13 cellular contexts compared by ENCODE assay signal in genomic region chr2:222504714-222505113, GRCh38.
DNase-seq lines count a peak whose midpoint lies in the region; ATAC-seq, FAIRE-seq and TF ChIP-seq lines count a peak whose summit lies in the region.
"Had no signal": no experiment of that assay in that cellular context is flagged by ENCODE, and none has a peak within 500 bp of the region (broad histone marks: within the 10 kb centered on the region; RNA-seq: fewer than 3 reads in every experiment).

No MANE protein-coding gene starts in this region.

- POLR2A ChIA-PET in GM12878 (lab: Charles Lee), result interaction anchor here (0.7 kb wide), 1 partner anchor 73 kb away, joined by 3 read pairs; no protein-coding TSS in a partner anchor

- in situ Hi-C loops in GM12878 (cut with MboI), result no loop called here
- in situ Hi-C loops in HAP-1 (cut with MboI; ENCODE audit: low sequenced_read_pairs), result no loop called here

- H3K27ac Mint-ChIP-seq in glutamatergic neuron (ENCODE audit: unreplicated experiment), result no peak overlapping the region
- H3K27ac Mint-ChIP-seq: H9 had no signal

- H3K36me3 ChIP-seq in GM12878 (ENCODE audit: control insufficient read depth in 2 of 2, insufficient read depth in 2 of 2, low read length in 1 of 2) (peaks cover 1 to 2% of the 10 kb centered on the region in 2 experiments; a peak in 2 of 4 replicates), HAP-1 (replicated peaks) (no peaks in the 10 kb centered on the region)
- H3K36me3 ChIP-seq: left ventricle myocardium inferior, prostate gland had no signal

- CTCF ChIA-PET in GM12878 (lab: Yijun Ruan, JAX), result interaction anchor here (0.8 to 2.7 kb wide), 7 partner anchors 11 to 187 kb away, joined by 3 to 10 read pairs (median 4); no protein-coding TSS in a partner anchor

- no peak overlapping the region for H3K9ac ChIP-seq in GM12878 (ENCODE audit: control insufficient read depth, insufficient read depth, low read length)

- SMC1A ChIA-PET in GM12878 (lab: Charles Lee; ENCODE audit: uncharacterized antibody, unreplicated experiment), result interaction anchor here (0.9 to 2.0 kb wide), 8 partner anchors 19 to 187 kb away, joined by 3 to 8 read pairs (median 4); partner anchors contain the start of gene SGPP2

- no peak overlapping the region for H3K4me3 Mint-ChIP-seq in glutamatergic neuron (ENCODE audit: unreplicated experiment)
- H3K4me3 Mint-ChIP-seq: H9 had no signal

- H3K9me3 Mint-ChIP-seq in glutamatergic neuron (ENCODE audit: unreplicated experiment), result no peaks in the 10 kb centered on the region
- H3K9me3 Mint-ChIP-seq: H9 had no signal

- H4K20me1 ChIP-seq in GM12878 (ENCODE audit: control insufficient read depth, insufficient read depth), result no peaks in the 10 kb centered on the region

- H2AFZ ChIP-seq in GM12878 (ENCODE audit: control insufficient read depth, low read depth, low read length), result peak overlapping the region; percentile 34

- no peaks in the 10 kb centered on the region for H3K27me3 Mint-ChIP-seq in glutamatergic neuron (ENCODE audit: unreplicated experiment)

- H3K79me2 ChIP-seq in GM12878 (ENCODE audit: control insufficient read depth, insufficient read depth, low read length), result no peaks in the 10 kb centered on the region; the same call in 1 of the 2 replicates

- no peaks in the 10 kb centered on the region for H3K36me3 Mint-ChIP-seq in glutamatergic neuron (ENCODE audit: unreplicated experiment)

- H3K4me2 ChIP-seq in GM12878 (ENCODE audit: control insufficient read depth, insufficient read depth), result peak overlapping the region; percentile 0

- no peaks in the 10 kb centered on the region for H3K4me1 Mint-ChIP-seq in glutamatergic neuron (ENCODE audit: low read depth, unreplicated experiment)
- H3K4me1 Mint-ChIP-seq: H9 had no signal

- TSS peak; percentile 11 for BruUV-seq in GM12878 (replicated peaks; lab: Mats Ljungman, UMichigan)

- DNase-seq in GM12878 (ENCODE audit: low read depth, low spot score), result peak; percentile 36
- DNase-seq in glutamatergic neuron, result no peak
- DNase-seq in NCI-H345 treated with DMSO at 0.1 percent for 48 hours (lab: John Stamatoyannopoulos, UW; ENCODE audit: unreplicated experiment), result no peak
- DNase-seq in HAP-1 (ENCODE audit: low spot score in 2 of 2), result no peak
- DNase-seq in ureter (ENCODE audit: low spot score), result no peak
- DNase-seq: esophagus squamous epithelium, H9, left ventricle myocardium inferior, NCI-H2029 had no signal

- WGBS in GM12878 (ENCODE audit: insufficient coverage, insufficient replicate concordance, low lambda C conversion rate, missing lambda C conversion rate), result 25% methylated on average over 2 of the region's 2 CpGs

- TF ChIP-seq EP300 in GM12878 (IDR thresholded peaks at IDR 0.05; ENCODE audit: borderline replicate concordance in 1 of 2, control insufficient read depth in 1 of 2, low read depth in 2 of 2, low read length in 2 of 2), result no peak

- intact Hi-C loops in GM12878 (cut with micrococcal nuclease; ENCODE audit: unreplicated experiment), result no loop called here

- no peaks in the 10 kb centered on the region for H3K27me3 ChIP-seq in GM12878 (replicated peaks in 1 of 2; ENCODE audit: control insufficient read depth in 2 of 2, insufficient read depth in 2 of 2, low read length in 1 of 2)
- H3K27me3 ChIP-seq in HAP-1 (ENCODE audit: low read depth), result 0 out of 2 replicates have a peak, but pooled peaks cover 4% of the 10 kb centered on the region
- H3K27me3 ChIP-seq: esophagus squamous epithelium had no signal

- H3K9me3 ChIP-seq in GM12878 (replicated peaks; ENCODE audit: control insufficient read depth, insufficient read depth, low read length) (no peaks in the 10 kb centered on the region), HAP-1 (no peaks in the 10 kb centered on the region)
- H3K9me3 ChIP-seq: esophagus squamous epithelium, left ventricle myocardium inferior, prostate gland had no signal

- H3K27ac ChIP-seq in GM12878 (ENCODE audit: control insufficient read depth, insufficient read depth), result no peak overlapping the region; the same call in 1 of the 2 replicates
- H3K27ac ChIP-seq: esophagus squamous epithelium, left ventricle myocardium inferior, prostate gland had no signal

- no peak for TF ChIP-seq CTCF in GM12878 (IDR thresholded peaks at IDR 0.05 in 2 of 3, conservative IDR thresholded peaks at IDR 0.05 in 1 of 3; ENCODE audit: control insufficient read depth in 2 of 3, extremely low read depth in 1 of 3, insufficient read depth in 1 of 3, low read depth in 3 of 3, low read length in 3 of 3)
- TF ChIP-seq CTCF in glutamatergic neuron (IDR thresholded peaks at IDR 0.05; ENCODE audit: partially characterized antibody, unreplicated experiment), result no peak

- RAD21 ChIA-PET in GM12878 (lab: Charles Lee; ENCODE audit: unreplicated experiment), result interaction anchor here (1.1 to 1.9 kb wide), 3 partner anchors 46 to 187 kb away, joined by 3 to 8 read pairs (median 7); no protein-coding TSS in a partner anchor

- TF ChIP-seq POLR2A in GM12878 (IDR thresholded peaks at IDR 0.05; ENCODE audit: low read depth, low read length), result no peak

- H3K4me1 ChIP-seq in GM12878 (ENCODE audit: control insufficient read depth, insufficient read depth, low read length) (peaks cover 5% of the 10 kb centered on the region), HAP-1 (no peaks in the 10 kb centered on the region)
- H3K4me1 ChIP-seq: esophagus squamous epithelium, left ventricle myocardium inferior, prostate gland had no signal

- H3K4me3 ChIP-seq in GM12878, result 0 out of 2 replicates have a peak overlapping the region, but pooled peaks have one; percentile 4
- no peak overlapping the region for H3K4me3 ChIP-seq in HAP-1
- H3K4me3 ChIP-seq: esophagus squamous epithelium, left ventricle myocardium inferior, prostate gland had no signal

- ATAC-seq in GM18873 (IDR thresholded peaks at IDR 0.05; ENCODE audit: low FRiP score, unreplicated experiment), result peak; percentile 95
- peak; percentile 99 for ATAC-seq in GM21576 (IDR thresholded peaks at IDR 0.05; ENCODE audit: unreplicated experiment)
- ATAC-seq in HG03159 (IDR thresholded peaks at IDR 0.05; ENCODE audit: unreplicated experiment), result peak; percentile 98
- peak; percentile 99 for ATAC-seq in GM12878

- peak; percentile 92 for FAIRE-seq in GM12878 (lab: Jason Lieb, UNC)

- TF ChIP-seq RAD21 in GM12878 (IDR thresholded peaks at IDR 0.05; ENCODE audit: insufficient read depth, low read depth, low read length), result no peak

TF ChIP-seq in GM12878, 131 proteins besides CTCF, POLR2A, EP300 and RAD21 (continues in another document):
- TF ChIP-seq PRDM15 (CRISPR knock-in tag; IDR thresholded peaks at IDR 0.05) (no peak), DPF2 (IDR thresholded peaks at IDR 0.05) (0 out of 2 replicates have a peak, but pooled peaks have one; percentile 19), SPI1 (IDR thresholded peaks at IDR 0.05; ENCODE audit: borderline replicate concordance, insufficient read depth, low read depth, low read length) (peak; percentile 92), PAX8 (IDR thresholded peaks at IDR 0.05) (no peak), SKIL (IDR thresholded peaks at IDR 0.05; ENCODE audit: low read depth, poor library complexity, severe bottlenecking) (no peak), SMAD1 (IDR thresholded peaks at IDR 0.05; ENCODE audit: low read depth, partially characterized antibody) (no peak), EED (IDR thresholded peaks at IDR 0.05; ENCODE audit: low read depth) (no peak), RUNX3 (IDR thresholded peaks at IDR 0.05; ENCODE audit: low read length) (no peak; the same call in 1 of the 2 replicates)
